Comparison of ENCODE assay signal across 8 cellular contexts in the genomic region with DNA sequence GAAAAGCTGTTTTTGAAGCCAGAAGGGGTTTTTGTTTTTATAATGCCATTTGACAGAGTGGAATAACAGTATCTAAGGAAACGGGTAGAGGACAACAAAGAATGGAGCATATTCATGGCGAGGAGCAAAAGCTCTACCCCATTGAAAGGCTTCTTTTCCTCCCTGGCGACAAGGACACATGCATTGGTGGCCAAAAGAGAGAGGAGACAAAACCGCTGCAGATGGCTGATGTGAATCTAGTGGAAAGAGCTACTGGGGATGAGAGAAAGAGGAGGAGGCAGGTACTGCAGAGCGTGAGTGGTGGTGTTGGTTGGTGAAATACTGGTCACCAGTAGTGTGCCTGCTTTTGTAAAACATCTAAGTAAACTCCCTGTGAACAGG. TPM values are rescaled to one million over a fixed set of nuclear protein-coding genes. Genes with fewer than 3 reads are reported as not detected.
A peak's percentile ranks its signal among the peaks of the same experiment; 100 is the strongest.
DNase-seq lines count a peak whose midpoint lies in the region; ATAC-seq, FAIRE-seq and TF ChIP-seq lines count a peak whose summit lies in the region.

No MANE protein-coding gene starts in this region.

- H2AK5ac ChIP-seq in H1 (ENCODE audit: low read depth, low read length): no peak overlapping the region

- H3K36me3 ChIP-seq in H1 (ENCODE audit: control insufficient read depth in 2 of 4, insufficient read depth in 4 of 4, low read length in 3 of 4): no peaks in the 10 kb centered on the region

- H2BK5ac ChIP-seq in H1 (ENCODE audit: low read depth, low read length): no peak overlapping the region

- H2BK12ac ChIP-seq in H1 (ENCODE audit: low read depth, low read length): peak overlapping the region; percentile 13; the same call in 1 of the 2 replicates

- no peak overlapping the region for H3K23ac ChIP-seq in H1 (ENCODE audit: insufficient read length)

- 0 out of 2 replicates have a peak overlapping the region, but pooled peaks have one; percentile 36 for H2AFZ ChIP-seq in H1 (ENCODE audit: low read length)

- no peak for TF ChIP-seq POLR2A in H1 (IDR thresholded peaks at IDR 0.05; ENCODE audit: control extremely low read depth in 1 of 2, low read depth in 2 of 2, low read length in 2 of 2)

- peak overlapping the region; percentile 78; the same call in 1 of the 2 replicates for H3K27ac ChIP-seq in H1 (ENCODE audit: low read depth, low read length)

- H3K4me3 ChIP-seq in H1 (ENCODE audit: extremely low read depth in 1 of 4, insufficient read depth in 2 of 4, low read depth in 3 of 4, low read length in 4 of 4) (peak overlapping the region; percentile 51 to 94 (median 76)), mononuclear cell (ENCODE audit: low read length) (peak overlapping the region; percentile 55)

- peak; percentile 31 for ATAC-seq in HG02938 (IDR thresholded peaks at IDR 0.05; ENCODE audit: unreplicated experiment)

- H3K4me2 ChIP-seq in H1 (ENCODE audit: insufficient read depth in 1 of 2, low read depth in 2 of 2, low read length in 2 of 2): peak overlapping the region; percentile 90 to 94

- no peak for TF ChIP-seq CTCF in H1 (IDR thresholded peaks at IDR 0.05; ENCODE audit: control extremely low read depth in 1 of 3, insufficient read depth in 1 of 3, low read depth in 1 of 3, low read length in 3 of 3)

- no peak overlapping the region for H2BK120ac ChIP-seq in H1 (replicated peaks; ENCODE audit: low read depth, low read length)

- no peak overlapping the region for H2BK15ac ChIP-seq in H1 (ENCODE audit: low read length)

- H3K4me1 ChIP-seq in H1 (replicated peaks in 1 of 4; ENCODE audit: control insufficient read depth in 3 of 4, insufficient read depth in 4 of 4, low read length in 3 of 4) (peaks cover 2 to 8% (median 2%) of the 10 kb centered on the region in 4 experiments; a peak in 4 of 7 replicates), mononuclear cell (ENCODE audit: insufficient read depth, low read length) (peaks cover 22% of the 10 kb centered on the region)

- POLR2A ChIA-PET in H1 (lab: Charles Lee; ENCODE audit: partially characterized antibody): interaction anchor here (0.9 to 1.5 kb wide), 5 partner anchors 10 to 130 kb away, joined by 3 to 7 read pairs (median 3); no protein-coding TSS in a partner anchor

- CTCF ChIA-PET in H1 (lab: Charles Lee; ENCODE audit: partially characterized antibody): interaction anchor here (0.8 to 3.3 kb wide), 10 partner anchors 9 to 189 kb away, joined by 3 to 12 read pairs (median 4); no protein-coding TSS in a partner anchor

- no peak overlapping the region for H3K18ac ChIP-seq in H1 (ENCODE audit: extremely low read depth, low read length)

- TF ChIP-seq RAD21 in H1 (IDR thresholded peaks at IDR 0.05 in 1 of 2, conservative IDR thresholded peaks at IDR 0.05 in 1 of 2; ENCODE audit: low read depth in 2 of 2, low read length in 2 of 2): no peak

- no peak overlapping the region for H3K4ac ChIP-seq in H1 (replicated peaks; ENCODE audit: insufficient read length, low read depth, low read length)

- no peak overlapping the region for H3K56ac ChIP-seq in H1 (replicated peaks; ENCODE audit: insufficient read length, low read depth, low read length)

- DNase-seq in NCI-H2227 (lab: John Stamatoyannopoulos, UW; ENCODE audit: unreplicated experiment) (peak; percentile 14), NCI-H2227 treated with DMSO at 0.1 percent for 48 hours (lab: John Stamatoyannopoulos, UW) (no peak), SHP77 treated with DMSO at 0.1 percent for 48 hours (lab: John Stamatoyannopoulos, UW) (peak; percentile 21), H1 (ENCODE audit: low read depth in 1 of 2, low spot score in 2 of 2) (peak in 1 of 2 experiments; percentile 50), KG1 (lab: John Stamatoyannopoulos, UW) (no peak)
- no peak for DNase-seq in effector CD8-positive, alpha-beta T cell (lab: John Stamatoyannopoulos, UW)

- no peak overlapping the region for H2BK20ac ChIP-seq in H1 (ENCODE audit: low read length)

- FAIRE-seq in H1 (lab: Jason Lieb, UNC): no peak

- WGBS in H1 (ENCODE audit: extremely low coverage in 1 of 2, insufficient coverage in 1 of 2, insufficient read length in 1 of 2, insufficient replicate concordance in 2 of 2, low coverage in 1 of 2, low lambda C conversion rate in 2 of 2, missing lambda C conversion rate in 1 of 2), 2 experiments: 10% methylated on average over 5 of the region's 5 CpGs; no CpG with 5 or more reads in 1 of the 2 experiments

- peaks cover 0 to 2% of the 10 kb centered on the region in 2 experiments for H4K20me1 ChIP-seq in H1 (replicated peaks in 1 of 2; ENCODE audit: control insufficient read depth in 1 of 2, insufficient read depth in 2 of 2, low read length in 2 of 2)

- H3K9me3 ChIP-seq in H1 (ENCODE audit: insufficient read depth in 2 of 2, low read depth in 1 of 2, low read length in 1 of 2) (no peaks in the 10 kb centered on the region), mononuclear cell (ENCODE audit: low read depth, low read length) (no peaks in the 10 kb centered on the region)

- H4K91ac ChIP-seq in H1 (replicated peaks; ENCODE audit: insufficient read length, low read length): no peak overlapping the region

- no peak for TF ChIP-seq EP300 in H1 (IDR thresholded peaks at IDR 0.05; ENCODE audit: borderline replicate concordance in 1 of 2, low read depth in 2 of 2, low read length in 2 of 2)

- no peak overlapping the region for H4K5ac ChIP-seq in H1 (ENCODE audit: insufficient read length, low read depth, low read length)

- no peak overlapping the region for H3K14ac ChIP-seq in H1 (ENCODE audit: insufficient read length)

- H3K27me3 ChIP-seq in H1 (replicated peaks in 1 of 4; ENCODE audit: control insufficient read depth in 3 of 4, extremely low read depth in 1 of 4, insufficient read depth in 3 of 4, low read length in 3 of 4): no peaks in the 10 kb centered on the region
- H3K27me3 ChIP-seq in mononuclear cell (ENCODE audit: insufficient read depth, low read length): no peaks in the 10 kb centered on the region

- 0 out of 2 replicates have a peak, but pooled peaks cover 7% of the 10 kb centered on the region for H3K79me1 ChIP-seq in H1 (ENCODE audit: low read depth, low read length)

- H3K23me2 ChIP-seq in H1 (ENCODE audit: low read depth, low read length): peaks cover 7% of the 10 kb centered on the region; the same call in 1 of the 2 replicates

- H3K79me2 ChIP-seq in H1 (ENCODE audit: control insufficient read depth in 1 of 2, insufficient read depth in 2 of 2, low read length in 2 of 2): peaks cover 0 to 75% of the 10 kb centered on the region in 2 experiments; a peak in 2 of 4 replicates

- no peak overlapping the region for H4K8ac ChIP-seq in H1 (ENCODE audit: extremely low read depth, insufficient read depth, low read length)

- peak overlapping the region in 2 of 4 experiments; percentile 23 to 44; a peak in 5 of 7 replicates for H3K9ac ChIP-seq in H1 (replicated peaks in 1 of 4; ENCODE audit: extremely low read depth in 1 of 4, low read depth in 3 of 4, low read length in 3 of 4)

TF ChIP-seq in H1, 55 proteins besides CTCF, POLR2A, EP300 and RAD21:
- peak; percentile 14 for TF ChIP-seq SAP30 (IDR thresholded peaks at IDR 0.05; ENCODE audit: insufficient read depth, insufficient replicate concordance, low read length)
- TF ChIP-seq RFX5 (IDR thresholded peaks at IDR 0.05; ENCODE audit: borderline replicate concordance, low read depth, low read length): no peak

RNA-seq across cellular contexts. Expression of a gene that starts 0.5 kb away (rescaled TPM):
- total RNA-seq in H1 (2021; fragmentation: NEBNext Ultra II Directional; extraction: Animal tissue kit (Norgen Biotek cat#: 25700)): 41.9 and 44.0 TPM in 2 replicates
- 6.8 and 7.0 TPM in 2 replicates for polyA plus RNA-seq in H1 (2011; rRNA removed)
- polyA plus RNA-seq in H1 (2011; cell fraction: cytosol; rRNA removed): 8.1 TPM
- polyA plus RNA-seq in H1 (2011; cell fraction: nucleus; rRNA removed): 16.8 TPM
- polyA plus RNA-seq in H1 (2012, experiment 1 of 2): 8.9 to 13.5 TPM (median 10.8 TPM) in 4 replicates
- polyA plus RNA-seq in H1 (2012, experiment 2 of 2): 0.73 TPM
- 21.4 TPM for polyA plus RNA-seq in H1 (2013, experiment 1 of 2)
- polyA plus RNA-seq in H1 (2013, experiment 2 of 2): 20.6 TPM
- polyA minus RNA-seq in H1 (2011; rRNA and poly(A)+ RNA removed): 38.3 and 50.9 TPM in 2 replicates
- 30.4 TPM for polyA minus RNA-seq in H1 (2011; cell fraction: cytosol; rRNA and poly(A)+ RNA removed)
- 120 TPM for polyA minus RNA-seq in H1 (2011; cell fraction: nucleus; rRNA and poly(A)+ RNA removed)
- 48.3 TPM for total RNA-seq in mononuclear cell

Comparison
In these comparisons a context has a peak if more than half of its experiments do, and no peak if none do; other contexts are left out.
1. DNase-seq: peak in NCI-H2227 (single experiment) and SHP77 treated with DMSO at 0.1 percent for 48 hours (single experiment); none in NCI-H2227 treated with DMSO at 0.1 percent for 48 hours (single experiment), KG1 (single experiment) and effector CD8-positive, alpha-beta T cell (single experiment).